Comparison of ENCODE assay signal across 8 cellular contexts in genomic region chr1:171655215-171656116, GRCh38. TPM values are rescaled to one million over a fixed set of nuclear protein-coding genes. Genes with fewer than 3 reads are reported as not detected.
A peak's percentile ranks its signal among the peaks of the same experiment; 100 is the strongest.
DNase-seq lines count a peak whose midpoint lies in the region; ATAC-seq and TF ChIP-seq lines count a peak whose summit lies in the region.

No MANE protein-coding gene starts in this region.

- H3K9me3 ChIP-seq in AG04450 (ENCODE audit: control insufficient read depth, insufficient read depth, low read length) = no peaks in the 10 kb centered on the region; the same call in 1 of the 2 replicates
- H3K9me3 ChIP-seq in MG63 = no peaks in the 10 kb centered on the region
- no peaks in the 10 kb centered on the region for H3K9me3 ChIP-seq in duodenal mucosa (ENCODE audit: control insufficient read depth in 1 of 2, low read length in 2 of 2)

- no peak overlapping the region for H2BK5ac ChIP-seq in mesendoderm (ENCODE audit: low read length)

- no peak overlapping the region for H3K4me3 ChIP-seq in AG04450 (ENCODE audit: low read depth, low read length)
- H3K4me3 ChIP-seq in MG63 = no peak overlapping the region
- H3K4me3 ChIP-seq in duodenal mucosa (ENCODE audit: low read depth in 1 of 2, low read length in 2 of 2) = peak overlapping the region in 1 of 2 donors; percentile 13
- no peak overlapping the region for H3K4me3 ChIP-seq in mesendoderm (ENCODE audit: low read length)

- H4K5ac ChIP-seq in mesendoderm (ENCODE audit: low read length) = no peak overlapping the region

- CTCF ChIA-PET in AG04450 (lab: Charles Lee) = interaction anchor here (0.6 to 5.0 kb wide), 10 partner anchors 10 to 334 kb away, joined by 3 to 57 read pairs (median 3); no protein-coding TSS in a partner anchor

- H2AK5ac ChIP-seq in mesendoderm (ENCODE audit: low read length) = no peak overlapping the region

- no peak overlapping the region for H3K9ac ChIP-seq in duodenal mucosa (ENCODE audit: low read depth in 1 of 2, low read length in 2 of 2)
- no peak overlapping the region for H3K9ac ChIP-seq in mesendoderm (ENCODE audit: low read length)

- H3K27ac ChIP-seq in AG04450 (ENCODE audit: low read depth, low read length) (no peak overlapping the region), duodenal mucosa (ENCODE audit: low read depth, low read length) (peak overlapping the region; percentile 5), mesendoderm (ENCODE audit: low read depth, low read length) (no peak overlapping the region)

- peaks cover 5% of the 10 kb centered on the region in 2 donors for H3K4me1 ChIP-seq in duodenal mucosa (ENCODE audit: control insufficient read depth in 1 of 2, insufficient read depth in 2 of 2, low read length in 2 of 2)
- no peaks in the 10 kb centered on the region for H3K4me1 ChIP-seq in mesendoderm (ENCODE audit: control insufficient read depth, low read depth, low read length)

- no peaks in the 10 kb centered on the region for H3K79me2 ChIP-seq in mesendoderm (ENCODE audit: control insufficient read depth, insufficient read depth, low read length)

- H3K27me3 ChIP-seq in AG04450 (ENCODE audit: control insufficient read depth, insufficient read depth, low read length) = no peaks in the 10 kb centered on the region
- no peaks in the 10 kb centered on the region for H3K27me3 ChIP-seq in MG63
- H3K27me3 ChIP-seq in duodenal mucosa (ENCODE audit: control insufficient read depth in 1 of 2, insufficient read depth in 2 of 2, low read length in 2 of 2) = no peaks in the 10 kb centered on the region
- H3K27me3 ChIP-seq in mesendoderm (ENCODE audit: insufficient read depth, low read length, poor library complexity) = no peaks in the 10 kb centered on the region

- WGBS in mesendoderm (ENCODE audit: extremely low coverage, insufficient coverage, low lambda C conversion rate) = no CpG with 5 or more reads among the region's 21 CpGs

- no peak overlapping the region for H4K8ac ChIP-seq in mesendoderm (ENCODE audit: low read depth, low read length)

- H3K36me3 ChIP-seq in MG63 (no peaks in the 10 kb centered on the region), duodenal mucosa (ENCODE audit: control insufficient read depth in 1 of 2, insufficient read depth in 2 of 2, low read length in 2 of 2) (no peaks in the 10 kb centered on the region), mesendoderm (ENCODE audit: control insufficient read depth, insufficient read depth, low read length) (no peaks in the 10 kb centered on the region)

- no peaks in the 10 kb centered on the region for H3K79me1 ChIP-seq in mesendoderm (ENCODE audit: low read length)

- DNase-seq in AG04450 (ENCODE audit: low read depth, low spot score) (no peak), MG63 (peak; percentile 79), mesendoderm (peak; percentile 86), NCI-H2171 (lab: John Stamatoyannopoulos, UW) (no peak)
- DNase-seq in activated CD4-positive, alpha-beta T cell treated with anti-CD3 and anti-CD28 coated beads for 4 hours = peak; percentile 61 to 66
- peak; percentile 60 for DNase-seq in stimulated activated CD8-positive, alpha-beta memory T cell treated with anti-CD3 and anti-CD28 coated beads, Interleukin-4, amount 100 ng/mL, for 24 hours (ENCODE audit: low read depth)

- peak; percentile 63 for ATAC-seq in GM19023 (IDR thresholded peaks at IDR 0.05; ENCODE audit: unreplicated experiment)

- H3K18ac ChIP-seq in mesendoderm (ENCODE audit: low read length) = no peak overlapping the region

- H3K4me2 ChIP-seq in mesendoderm (ENCODE audit: low read length) = peak overlapping the region; percentile 39

- TF ChIP-seq CTCF in AG04450 (IDR thresholded peaks at IDR 0.05; ENCODE audit: low read depth, low read length) = peak; percentile 66

- no peak overlapping the region for H3K56ac ChIP-seq in mesendoderm (ENCODE audit: low read length)

- no peak overlapping the region for H2BK120ac ChIP-seq in mesendoderm (ENCODE audit: low read depth, low read length)

- no peak overlapping the region for H3K23ac ChIP-seq in mesendoderm (ENCODE audit: low read length)

- no peak overlapping the region for H2BK15ac ChIP-seq in mesendoderm (replicated peaks; ENCODE audit: low read depth)

- no peak overlapping the region for H3K4ac ChIP-seq in mesendoderm (ENCODE audit: low read depth, low read length)

- POLR2A ChIA-PET in AG04450 (lab: Yijun Ruan, JAX) = no interaction called here

RNA-seq across cellular contexts. Expression of gene MYOC, which starts 3.0 kb away (rescaled TPM):
- polyA plus RNA-seq in AG04450 (2011; rRNA removed) = not detected in 2 replicates
- not detected in 2 replicates for polyA minus RNA-seq in AG04450 (2011; rRNA and poly(A)+ RNA removed)
- total RNA-seq in MG63 (2014; rRNA removed; shearing (Covaris generic); ENCODE audit: low replicate concordance) = 1.3 TPM in 1 of 2 replicates, not detected in the other
- polyA plus RNA-seq in mesendoderm (2013, experiment 1 of 2) = not detected
- not detected for polyA plus RNA-seq in mesendoderm (2013, experiment 2 of 2)

RNA-seq across cellular contexts. Expression of gene MYOCOS, which starts 33.4 kb away (rescaled TPM):
- not detected in 2 replicates for polyA plus RNA-seq in AG04450 (2011; rRNA removed)
- 0.14 TPM in 1 of 2 replicates, not detected in the other for polyA minus RNA-seq in AG04450 (2011; rRNA and poly(A)+ RNA removed)
- total RNA-seq in MG63 (2014; rRNA removed; shearing (Covaris generic); ENCODE audit: low replicate concordance) = not detected in 2 replicates
- not detected for polyA plus RNA-seq in mesendoderm (2013, experiment 1 of 2)
- not detected for polyA plus RNA-seq in mesendoderm (2013, experiment 2 of 2)

Comparison
In these comparisons a context has a peak if more than half of its experiments do, and no peak if none do; other contexts are left out.
1. DNase-seq: peak in MG63 (single experiment), activated CD4-positive, alpha-beta T cell treated with anti-CD3 and anti-CD28 coated beads for 4 hours (2 of 2), mesendoderm (single experiment) and stimulated activated CD8-positive, alpha-beta memory T cell treated with anti-CD3 and anti-CD28 coated beads, Interleukin-4, amount 100 ng/mL, for 24 hours (single experiment); none in AG04450 (single experiment) and NCI-H2171 (single experiment).